ENCODE assay signal across 9 cellular contexts in genomic region chr9:34993502-34994428, GRCh38. TPM values are rescaled to one million over a fixed set of nuclear protein-coding genes. Genes with fewer than 3 reads are reported as not detected.
DNase-seq lines count a peak whose midpoint lies in the region; ATAC-seq and TF ChIP-seq lines count a peak whose summit lies in the region.
"Had no signal": no experiment of that assay in that cellular context is flagged by ENCODE, and none has a peak within 500 bp of the region (broad histone marks: within the 10 kb centered on the region; RNA-seq: fewer than 3 reads in every experiment).

No MANE protein-coding gene starts in this region.

- H3K9me3 ChIP-seq in NT2/D1 (ENCODE audit: insufficient read depth, low read length) (no peaks in the 10 kb centered on the region), esophagus muscularis mucosa (no peaks in the 10 kb centered on the region), neural cell (ENCODE audit: low read length) (no peaks in the 10 kb centered on the region)

- in situ Hi-C loops in G401 (cut with HindIII; ENCODE audit: low sequenced_read_pairs) = no loop called here

- DNase-seq in G401 (ENCODE audit: low spot score) (peak; percentile 93), NT2/D1 (ENCODE audit: low read depth, low spot score) (peak; percentile 89), esophagus muscularis mucosa (ENCODE audit: extremely low spot score) (peak; percentile 93), DMS153 (lab: John Stamatoyannopoulos, UW) (no peak), HuH-7 (ENCODE audit: low spot score) (no peak), NCI-H1105 (lab: John Stamatoyannopoulos, UW) (no peak)

- H3K27me3 ChIP-seq in NT2/D1 (ENCODE audit: insufficient read depth, insufficient read length) (no peaks in the 10 kb centered on the region), esophagus muscularis mucosa (no peaks in the 10 kb centered on the region), neural cell (ENCODE audit: insufficient read depth, low read depth, low read length) (no peaks in the 10 kb centered on the region)

- no peak for TF ChIP-seq POLR2A in esophagus muscularis mucosa (IDR thresholded peaks at IDR 0.05; ENCODE audit: low read depth)

- intact Hi-C loops in esophagus muscularis mucosa (cut with DNase I) = no loop called here

- no peak for TF ChIP-seq RAD21 in neural cell (conservative IDR thresholded peaks at IDR 0.05)

- no peak for TF ChIP-seq EP300 in esophagus muscularis mucosa (IDR thresholded peaks at IDR 0.05)
- no peak for TF ChIP-seq EP300 in neural cell (conservative IDR thresholded peaks at IDR 0.05; ENCODE audit: poor library complexity, severe bottlenecking)

- WGBS in esophagus muscularis mucosa = 22% methylated on average over 7 of the region's 10 CpGs

- H3K4me3 ChIP-seq in NT2/D1 (ENCODE audit: insufficient read length, low read depth) (no peak overlapping the region), esophagus muscularis mucosa (peak overlapping the region; percentile 20 to 28 (median 22)), neural cell (ENCODE audit: low read length) (peak overlapping the region; percentile 93)

- H3F3A ChIP-seq in neural cell (ENCODE audit: insufficient read depth, low read length, poor library complexity, severe bottlenecking) = no peaks in the 10 kb centered on the region

- ATAC-seq in GM21619 (IDR thresholded peaks at IDR 0.05; ENCODE audit: unreplicated experiment) = no peak

- TF ChIP-seq CTCF in esophagus muscularis mucosa (IDR thresholded peaks at IDR 0.05) = no peak
- no peak for TF ChIP-seq CTCF in neural cell (IDR thresholded peaks at IDR 0.05; ENCODE audit: poor library complexity, severe bottlenecking)

- H3K36me3 ChIP-seq in NT2/D1 (ENCODE audit: insufficient read depth, insufficient read length, low read length) (peaks cover 72% of the 10 kb centered on the region), esophagus muscularis mucosa (peaks cover 6 to 25% (median 19%) of the 10 kb centered on the region in 4 donors), neural cell (ENCODE audit: insufficient read depth, low read length) (peaks cover 17% of the 10 kb centered on the region)

- peaks cover 35% of the 10 kb centered on the region for H3K4me1 ChIP-seq in NT2/D1 (ENCODE audit: insufficient read depth, insufficient read length)
- H3K4me1 ChIP-seq in esophagus muscularis mucosa = peaks cover 63 to 88% (median 77%) of the 10 kb centered on the region in 4 donors

- H4K20me1 ChIP-seq in neural cell (ENCODE audit: insufficient read depth) = no peaks in the 10 kb centered on the region

- H3K27ac ChIP-seq in esophagus muscularis mucosa (replicated peaks in 1 of 4) (peak overlapping the region in 2 of 4 donors; percentile 98 to 99), neural cell (ENCODE audit: low read length) (peak overlapping the region; percentile 99)
- H3K27ac ChIP-seq: KMS-11 had no signal

- peaks cover 45% of the 10 kb centered on the region for H3K79me2 ChIP-seq in neural cell (replicated peaks; ENCODE audit: insufficient read depth, low read length)

- no peak overlapping the region for H2AFZ ChIP-seq in neural cell (ENCODE audit: low read depth, low read length)

- H3K9ac ChIP-seq in NT2/D1 (ENCODE audit: insufficient read length, low read depth) (peak overlapping the region; percentile 34), neural cell (ENCODE audit: low read length) (peak overlapping the region; percentile 100)
- H3K9ac ChIP-seq: KMS-11 had no signal

- H3K9me2 ChIP-seq in neural cell (ENCODE audit: insufficient read depth, low read length) = no peaks in the 10 kb centered on the region

- H3K4me2 ChIP-seq in neural cell (ENCODE audit: low read length) = peak overlapping the region; percentile 89
- H3K4me2 ChIP-seq: KMS-11 had no signal

TF ChIP-seq in neural cell, 6 proteins besides CTCF, POLR2A, EP300 and RAD21:
- TF ChIP-seq MXI1 (conservative IDR thresholded peaks at IDR 0.05; ENCODE audit: poor library complexity, severe bottlenecking) (no peak), POLR2AphosphoS5 (IDR thresholded peaks at IDR 0.05) (peak; percentile 6)

RNA-seq across cellular contexts. Expression of gene DNAJB5, which starts 4.2 kb away (rescaled TPM):
- total RNA-seq in G401 (2014; rRNA removed; shearing (Covaris generic)) = 21.1 and 24.2 TPM in 2 replicates
- 100 to 1,000 TPM in 1 of 4 donors, 10 to 100 TPM in 3; 83.5 to 124 (median 93.8) TPM for total RNA-seq in esophagus muscularis mucosa
- polyA plus RNA-seq in neural cell = 90.2 and 99.1 TPM in 2 replicates
- 112 and 115 TPM in 2 replicates for polyA minus RNA-seq in neural cell

RNA-seq across cellular contexts. Expression of gene PHF24, which starts 35.7 kb away (rescaled TPM):
- total RNA-seq in G401 (2014; rRNA removed; shearing (Covaris generic)) = not detected in 2 replicates
- total RNA-seq in esophagus muscularis mucosa = under 1 TPM; under 0.01 to 0.99 (median 0.76) TPM
- polyA plus RNA-seq in neural cell = 1.8 and 2.4 TPM in 2 replicates
- 6.9 and 7.8 TPM in 2 replicates for polyA minus RNA-seq in neural cell

Comparison
In these comparisons a context has a peak if more than half of its experiments do, and no peak if none do; other contexts are left out.
1. DNase-seq: peak in G401 (single experiment), NT2/D1 (single experiment) and esophagus muscularis mucosa (single experiment); none in DMS153 (single experiment), HuH-7 (single experiment) and NCI-H1105 (single experiment).